In the genomic region with DNA sequence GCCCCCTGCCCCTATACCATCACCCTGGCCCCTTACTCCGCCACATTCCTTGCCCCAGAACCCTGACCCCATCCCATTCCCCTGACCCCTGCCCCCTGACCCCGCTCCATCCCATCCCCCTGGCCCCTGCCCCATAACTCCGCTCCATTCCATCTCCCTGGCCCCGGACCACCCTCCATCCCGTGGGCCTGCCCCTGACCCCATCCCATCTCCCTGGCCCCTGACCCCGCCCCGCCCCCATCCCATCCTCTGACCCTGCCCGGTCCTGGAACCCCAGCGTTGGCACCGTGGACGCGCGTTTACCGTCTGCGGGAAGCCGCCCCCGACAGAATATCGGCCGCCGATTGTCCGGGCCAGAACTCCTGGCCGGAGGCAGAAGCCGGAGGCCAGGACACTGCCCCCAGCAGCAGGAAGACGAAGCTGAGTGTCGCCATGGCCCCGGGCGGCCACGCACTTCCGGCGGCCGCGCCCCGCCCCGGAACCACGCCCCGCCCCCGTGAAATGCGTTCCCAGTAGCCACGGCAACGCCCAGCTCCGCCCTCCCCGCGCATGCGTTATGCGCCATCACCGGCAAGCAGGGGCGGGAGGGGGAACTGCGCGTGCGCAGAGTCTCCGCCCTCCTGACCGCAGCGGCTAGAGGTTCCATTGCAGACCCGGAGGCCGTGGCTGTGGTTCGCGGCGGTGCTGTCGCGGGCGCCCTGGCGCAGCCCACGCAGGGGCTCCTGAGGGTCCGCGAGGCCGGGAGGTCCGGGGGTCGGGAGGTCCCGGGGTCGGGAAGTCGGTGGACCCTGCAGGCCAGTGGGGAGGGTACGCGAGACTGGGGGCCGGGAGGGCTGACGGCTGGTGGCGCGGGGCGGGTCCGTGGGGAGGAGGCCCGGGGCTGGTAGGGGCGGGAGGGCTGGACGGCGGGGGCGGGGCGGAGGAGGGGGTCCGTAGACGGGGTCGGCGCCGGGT, we compare ENCODE assay signal across 1 cellular context.
TF ChIP-seq lines count a peak whose summit lies in the region.

POFUT2 (minus strand) TSS at position 458 of the 954 bp plus-strand sequence; CDS start at position 434, 24 bp downstream.

TF ChIP-seq in HepG2, 621 proteins besides CTCF, POLR2A, EP300 and RAD21 (continued from another document and continues in another):
- no peak for TF ChIP-seq MIER2 (CRISPR knock-in tag; IDR thresholded peaks at IDR 0.05)
- TF ChIP-seq MYC (CRISPR knock-in tag; IDR thresholded peaks at IDR 0.05; ENCODE audit: borderline replicate concordance): peak; percentile 34; the same call in 1 of the 2 replicates
- TF ChIP-seq ZNF609 (CRISPR knock-in tag; IDR thresholded peaks at IDR 0.05; ENCODE audit: borderline replicate concordance): no peak
- no peak for TF ChIP-seq ZNF101 (CRISPR knock-in tag; IDR thresholded peaks at IDR 0.05; ENCODE audit: borderline replicate concordance, low read depth)
- no peak for TF ChIP-seq SMARCE1 (IDR thresholded peaks at IDR 0.05; ENCODE audit: borderline replicate concordance)
- no peak for TF ChIP-seq ZNF446 (CRISPR knock-in tag; IDR thresholded peaks at IDR 0.05)
- TF ChIP-seq MBD4 (IDR thresholded peaks at IDR 0.05; ENCODE audit: borderline replicate concordance, low read length): no peak
- TF ChIP-seq, protein P1, sequence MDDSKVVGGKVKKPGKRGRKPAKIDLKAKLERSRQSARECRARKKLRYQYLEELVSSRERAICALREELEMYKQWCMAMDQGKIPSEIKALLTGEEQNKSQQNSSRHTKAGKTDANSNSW (CRISPR knock-in tag; IDR thresholded peaks at IDR 0.05; ENCODE audit: borderline replicate concordance): no peak
- TF ChIP-seq ZNF567 (CRISPR knock-in tag; IDR thresholded peaks at IDR 0.05; ENCODE audit: borderline replicate concordance): no peak
- TF ChIP-seq MBNL3 (CRISPR knock-in tag; conservative IDR thresholded peaks at IDR 0.05): no peak
- TF ChIP-seq FLYWCH1 (CRISPR knock-in tag; IDR thresholded peaks at IDR 0.05): no peak
- no peak for TF ChIP-seq TCF7 (IDR thresholded peaks at IDR 0.05; ENCODE audit: low read depth)
- TF ChIP-seq ZNF510 (CRISPR knock-in tag; IDR thresholded peaks at IDR 0.05; ENCODE audit: low read depth): no peak
- no peak for TF ChIP-seq EEA1 (CRISPR knock-in tag; IDR thresholded peaks at IDR 0.05; ENCODE audit: borderline replicate concordance)
- TF ChIP-seq GABPA (IDR thresholded peaks at IDR 0.05; ENCODE audit: low read depth, low read length): no peak
- peak; percentile 87 for TF ChIP-seq GABPA (CRISPR knock-in tag; IDR thresholded peaks at IDR 0.05; ENCODE audit: low read depth)
- no peak for TF ChIP-seq MAFG (CRISPR knock-in tag; IDR thresholded peaks at IDR 0.05)
- no peak for TF ChIP-seq FOXC1 (CRISPR knock-in tag; IDR thresholded peaks at IDR 0.05; ENCODE audit: borderline replicate concordance)
- TF ChIP-seq, protein P2, sequence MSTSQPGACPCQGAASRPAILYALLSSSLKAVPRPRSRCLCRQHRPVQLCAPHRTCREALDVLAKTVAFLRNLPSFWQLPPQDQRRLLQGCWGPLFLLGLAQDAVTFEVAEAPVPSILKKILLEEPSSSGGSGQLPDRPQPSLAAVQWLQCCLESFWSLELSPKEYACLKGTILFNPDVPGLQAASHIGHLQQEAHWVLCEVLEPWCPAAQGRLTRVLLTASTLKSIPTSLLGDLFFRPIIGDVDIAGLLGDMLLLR (CRISPR knock-in tag; IDR thresholded peaks at IDR 0.05): 0 out of 2 replicates have a peak, but pooled peaks have one; percentile 76
- peak; percentile 52; the same call in 1 of the 2 replicates for TF ChIP-seq ZNF777 (CRISPR knock-in tag; IDR thresholded peaks at IDR 0.05)
- no peak for TF ChIP-seq PPARG (CRISPR knock-in tag; conservative IDR thresholded peaks at IDR 0.05)
- TF ChIP-seq ZKSCAN1 (IDR thresholded peaks at IDR 0.05; ENCODE audit: low read length): no peak
- TF ChIP-seq RBFOX2 (IDR thresholded peaks at IDR 0.05; ENCODE audit: low read depth, low read length): peak; percentile 84
- no peak for TF ChIP-seq KAT7 (CRISPR knock-in tag; IDR thresholded peaks at IDR 0.05; ENCODE audit: borderline replicate concordance)
- TF ChIP-seq, protein P3, sequence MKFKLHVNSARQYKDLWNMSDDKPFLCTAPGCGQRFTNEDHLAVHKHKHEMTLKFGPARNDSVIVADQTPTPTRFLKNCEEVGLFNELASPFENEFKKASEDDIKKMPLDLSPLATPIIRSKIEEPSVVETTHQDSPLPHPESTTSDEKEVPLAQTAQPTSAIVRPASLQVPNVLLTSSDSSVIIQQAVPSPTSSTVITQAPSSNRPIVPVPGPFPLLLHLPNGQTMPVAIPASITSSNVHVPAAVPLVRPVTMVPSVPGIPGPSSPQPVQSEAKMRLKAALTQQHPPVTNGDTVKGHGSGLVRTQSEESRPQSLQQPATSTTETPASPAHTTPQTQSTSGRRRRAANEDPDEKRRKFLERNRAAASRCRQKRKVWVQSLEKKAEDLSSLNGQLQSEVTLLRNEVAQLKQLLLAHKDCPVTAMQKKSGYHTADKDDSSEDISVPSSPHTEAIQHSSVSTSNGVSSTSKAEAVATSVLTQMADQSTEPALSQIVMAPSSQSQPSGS (CRISPR knock-in tag; IDR thresholded peaks at IDR 0.05): no peak
- TF ChIP-seq BCL3 (CRISPR knock-in tag; IDR thresholded peaks at IDR 0.05): no peak
- TF ChIP-seq GMEB1 (CRISPR knock-in tag; IDR thresholded peaks at IDR 0.05; ENCODE audit: borderline replicate concordance): peak; percentile 46; the same call in 1 of the 2 replicates
- TF ChIP-seq GZF1 (CRISPR knock-in tag; IDR thresholded peaks at IDR 0.05): no peak
- TF ChIP-seq ZNF83 (CRISPR knock-in tag; IDR thresholded peaks at IDR 0.05; ENCODE audit: borderline replicate concordance): no peak
- TF ChIP-seq ZNF761 (CRISPR knock-in tag; conservative IDR thresholded peaks at IDR 0.05): no peak
- TF ChIP-seq ZNF232 (CRISPR knock-in tag; IDR thresholded peaks at IDR 0.05; ENCODE audit: borderline replicate concordance): no peak
- TF ChIP-seq ZFX (CRISPR knock-in tag; IDR thresholded peaks at IDR 0.05; ENCODE audit: low read depth): peak; percentile 76
- TF ChIP-seq RBAK (CRISPR knock-in tag; IDR thresholded peaks at IDR 0.05): no peak
- no peak for TF ChIP-seq ZNF260 (CRISPR knock-in tag; IDR thresholded peaks at IDR 0.05; ENCODE audit: borderline replicate concordance, low read depth)
- peak; percentile 50; the same call in 1 of the 2 replicates for TF ChIP-seq SP2 (CRISPR knock-in tag; IDR thresholded peaks at IDR 0.05)
- TF ChIP-seq, protein P4, sequence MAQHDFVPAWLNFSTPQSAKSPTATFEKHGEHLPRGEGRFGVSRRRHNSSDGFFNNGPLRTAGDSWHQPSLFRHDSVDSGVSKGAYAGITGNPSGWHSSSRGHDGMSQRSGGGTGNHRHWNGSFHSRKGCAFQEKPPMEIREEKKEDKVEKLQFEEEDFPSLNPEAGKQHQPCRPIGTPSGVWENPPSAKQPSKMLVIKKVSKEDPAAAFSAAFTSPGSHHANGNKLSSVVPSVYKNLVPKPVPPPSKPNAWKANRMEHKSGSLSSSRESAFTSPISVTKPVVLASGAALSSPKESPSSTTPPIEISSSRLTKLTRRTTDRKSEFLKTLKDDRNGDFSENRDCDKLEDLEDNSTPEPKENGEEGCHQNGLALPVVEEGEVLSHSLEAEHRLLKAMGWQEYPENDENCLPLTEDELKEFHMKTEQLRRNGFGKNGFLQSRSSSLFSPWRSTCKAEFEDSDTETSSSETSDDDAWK (CRISPR knock-in tag; IDR thresholded peaks at IDR 0.05): no peak
- TF ChIP-seq NR2F6 (IDR thresholded peaks at IDR 0.05): peak; percentile 45; the same call in 1 of the 2 replicates
- TF ChIP-seq NR2F6 (CRISPR knock-in tag; IDR thresholded peaks at IDR 0.05): no peak
- TF ChIP-seq KDM6A (CRISPR knock-in tag; IDR thresholded peaks at IDR 0.05; ENCODE audit: low read depth): no peak
- 0 out of 2 replicates have a peak, but pooled peaks have one; percentile 50 for TF ChIP-seq ZNF234 (CRISPR knock-in tag; conservative IDR thresholded peaks at IDR 0.05)
- no peak for TF ChIP-seq ZFYVE20 (CRISPR knock-in tag; IDR thresholded peaks at IDR 0.05; ENCODE audit: borderline replicate concordance, low read depth)
- TF ChIP-seq, protein P5, sequence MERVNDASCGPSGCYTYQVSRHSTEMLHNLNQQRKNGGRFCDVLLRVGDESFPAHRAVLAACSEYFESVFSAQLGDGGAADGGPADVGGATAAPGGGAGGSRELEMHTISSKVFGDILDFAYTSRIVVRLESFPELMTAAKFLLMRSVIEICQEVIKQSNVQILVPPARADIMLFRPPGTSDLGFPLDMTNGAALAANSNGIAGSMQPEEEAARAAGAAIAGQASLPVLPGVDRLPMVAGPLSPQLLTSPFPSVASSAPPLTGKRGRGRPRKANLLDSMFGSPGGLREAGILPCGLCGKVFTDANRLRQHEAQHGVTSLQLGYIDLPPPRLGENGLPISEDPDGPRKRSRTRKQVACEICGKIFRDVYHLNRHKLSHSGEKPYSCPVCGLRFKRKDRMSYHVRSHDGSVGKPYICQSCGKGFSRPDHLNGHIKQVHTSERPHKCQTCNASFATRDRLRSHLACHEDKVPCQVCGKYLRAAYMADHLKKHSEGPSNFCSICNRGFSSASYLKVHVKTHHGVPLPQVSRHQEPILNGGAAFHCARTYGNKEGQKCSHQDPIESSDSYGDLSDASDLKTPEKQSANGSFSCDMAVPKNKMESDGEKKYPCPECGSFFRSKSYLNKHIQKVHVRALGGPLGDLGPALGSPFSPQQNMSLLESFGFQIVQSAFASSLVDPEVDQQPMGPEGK (CRISPR knock-in tag; IDR thresholded peaks at IDR 0.05): no peak; the same call in 1 of the 2 replicates
- TF ChIP-seq, protein P6, sequence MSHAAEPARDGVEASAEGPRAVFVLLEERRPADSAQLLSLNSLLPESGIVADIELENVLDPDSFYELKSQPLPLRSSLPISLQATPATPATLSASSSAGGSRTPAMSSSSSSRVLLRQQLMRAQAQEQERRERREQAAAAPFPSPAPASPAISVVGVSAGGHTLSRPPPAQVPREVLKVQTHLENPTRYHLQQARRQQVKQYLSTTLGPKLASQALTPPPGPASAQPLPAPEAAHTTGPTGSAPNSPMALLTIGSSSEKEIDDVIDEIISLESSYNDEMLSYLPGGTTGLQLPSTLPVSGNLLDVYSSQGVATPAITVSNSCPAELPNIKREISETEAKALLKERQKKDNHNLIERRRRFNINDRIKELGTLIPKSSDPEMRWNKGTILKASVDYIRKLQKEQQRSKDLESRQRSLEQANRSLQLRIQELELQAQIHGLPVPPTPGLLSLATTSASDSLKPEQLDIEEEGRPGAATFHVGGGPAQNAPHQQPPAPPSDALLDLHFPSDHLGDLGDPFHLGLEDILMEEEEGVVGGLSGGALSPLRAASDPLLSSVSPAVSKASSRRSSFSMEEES (CRISPR knock-in tag; IDR thresholded peaks at IDR 0.05): no peak; the same call in 1 of the 2 replicates
- TF ChIP-seq CBFB (CRISPR knock-in tag; IDR thresholded peaks at IDR 0.05): peak; percentile 71; the same call in 1 of the 2 replicates
